9 cellular contexts compared by ENCODE assay signal in genomic region chr3:45499529-45499928, GRCh38.
DNase-seq lines count a peak whose midpoint lies in the region; ATAC-seq and TF ChIP-seq lines count a peak whose summit lies in the region.
"Had no signal": no experiment of that assay in that cellular context is flagged by ENCODE, and none has a peak within 500 bp of the region (broad histone marks: within the 10 kb centered on the region; RNA-seq: fewer than 3 reads in every experiment).

No MANE protein-coding gene starts in this region.

- no peak for ATAC-seq in HG02870 (IDR thresholded peaks at IDR 0.05; ENCODE audit: unreplicated experiment)

- H3K27me3 ChIP-seq in GM06990 (replicated peaks; ENCODE audit: control insufficient read depth, insufficient read depth, low read length) = no peaks in the 10 kb centered on the region

- intact Hi-C loops in activated T-helper 1 cell treated with anti-CD3 and anti-CD28 coated beads, Interleukin-12 subunit alpha, Interleukin-12 subunit beta, Interleukin-2, Interleukin-4 antibody, amounts not matched to agents 30 ng/mL and 10 ng/mL and 1 ng/mL, durations not matched to agents 14 hours and 24 hours and 36 hours (cut with micrococcal nuclease) = loop anchor here (1.0 kb wide), 1 partner anchor 459 kb away; no protein-coding TSS in a partner anchor

- H3K4me3 Mint-ChIP-seq in progenitor cell of endocrine pancreas (ENCODE audit: low read depth) = no peak overlapping the region
- H3K4me3 Mint-ChIP-seq in activated T-helper 1 cell treated with anti-CD3 and anti-CD28 coated beads, Interleukin-12 subunit alpha, Interleukin-12 subunit beta, Interleukin-2, Interleukin-4 antibody, amounts not matched to agents 30 ng/mL and 10 ng/mL and 1 ng/mL, durations not matched to agents 14 hours and 24 hours and 36 hours = no peak overlapping the region
- H3K4me3 Mint-ChIP-seq: IgD-negative memory B cell had no signal

- H3K27ac Mint-ChIP-seq in progenitor cell of endocrine pancreas = no peak overlapping the region
- no peak overlapping the region for H3K27ac Mint-ChIP-seq in activated T-helper 1 cell treated with anti-CD3 and anti-CD28 coated beads, Interleukin-12 subunit alpha, Interleukin-12 subunit beta, Interleukin-2, Interleukin-4 antibody, amounts not matched to agents 30 ng/mL and 10 ng/mL and 1 ng/mL, durations not matched to agents 14 hours and 24 hours and 36 hours

- DNase-seq in GM06990 (ENCODE audit: extremely low read depth, insufficient read length) (no peak), NCI-H2227 (lab: John Stamatoyannopoulos, UW; ENCODE audit: unreplicated experiment) (peak; percentile 2), dermis microvascular lymphatic vessel endothelial cell (ENCODE audit: low read depth in 2 of 2) (peak; percentile 63 to 66), progenitor cell of endocrine pancreas (ENCODE audit: low spot score, unreplicated experiment) (no peak)
- DNase-seq in activated effector memory CD4-positive, alpha-beta T cell treated with anti-CD3 and anti-CD28 coated beads, Interleukin-2, amount 50 U/mL, for 16 hours = no peak
- DNase-seq in activated T-helper 1 cell treated with anti-CD3 and anti-CD28 coated beads, Interleukin-12 subunit alpha, Interleukin-12 subunit beta, Interleukin-2, Interleukin-4 antibody, amounts not matched to agents 30 ng/mL and 10 ng/mL and 1 ng/mL, durations not matched to agents 14 hours and 24 hours and 36 hours (ENCODE audit: low spot score) = no peak
- DNase-seq in central memory CD4-positive, alpha-beta T cell = no peak

- no peaks in the 10 kb centered on the region for H3K9me3 Mint-ChIP-seq in progenitor cell of endocrine pancreas (ENCODE audit: low read depth)
- no peaks in the 10 kb centered on the region for H3K9me3 Mint-ChIP-seq in activated T-helper 1 cell treated with anti-CD3 and anti-CD28 coated beads, Interleukin-12 subunit alpha, Interleukin-12 subunit beta, Interleukin-2, Interleukin-4 antibody, amounts not matched to agents 30 ng/mL and 10 ng/mL and 1 ng/mL, durations not matched to agents 14 hours and 24 hours and 36 hours
- H3K9me3 Mint-ChIP-seq: IgD-negative memory B cell had no signal

- H3K36me3 ChIP-seq in GM06990 (ENCODE audit: control insufficient read depth, insufficient read depth, low read length) = peaks cover 8% of the 10 kb centered on the region

- peak; percentile 3 for TF ChIP-seq CTCF in GM06990 (IDR thresholded peaks at IDR 0.05; ENCODE audit: insufficient read depth, low read length, poor library complexity, severe bottlenecking)
- TF ChIP-seq CTCF in progenitor cell of endocrine pancreas (IDR thresholded peaks at IDR 0.05; ENCODE audit: unreplicated experiment) = peak; percentile 31

- H3K4me3 ChIP-seq in GM06990 (replicated peaks; ENCODE audit: low read depth, low read length) = no peak overlapping the region

- H3K4me1 Mint-ChIP-seq in progenitor cell of endocrine pancreas (ENCODE audit: low read depth) = peaks cover 4% of the 10 kb centered on the region
- H3K4me1 Mint-ChIP-seq in activated T-helper 1 cell treated with anti-CD3 and anti-CD28 coated beads, Interleukin-12 subunit alpha, Interleukin-12 subunit beta, Interleukin-2, Interleukin-4 antibody, amounts not matched to agents 30 ng/mL and 10 ng/mL and 1 ng/mL, durations not matched to agents 14 hours and 24 hours and 36 hours (ENCODE audit: low read depth) = no peaks in the 10 kb centered on the region
- H3K4me1 Mint-ChIP-seq: IgD-negative memory B cell had no signal

- peaks cover 10% of the 10 kb centered on the region for H3K36me3 Mint-ChIP-seq in progenitor cell of endocrine pancreas (ENCODE audit: insufficient read depth)
- peaks cover 16% of the 10 kb centered on the region for H3K36me3 Mint-ChIP-seq in activated T-helper 1 cell treated with anti-CD3 and anti-CD28 coated beads, Interleukin-12 subunit alpha, Interleukin-12 subunit beta, Interleukin-2, Interleukin-4 antibody, amounts not matched to agents 30 ng/mL and 10 ng/mL and 1 ng/mL, durations not matched to agents 14 hours and 24 hours and 36 hours (ENCODE audit: low read depth)

- no peaks in the 10 kb centered on the region for H3K27me3 Mint-ChIP-seq in progenitor cell of endocrine pancreas
- no peaks in the 10 kb centered on the region for H3K27me3 Mint-ChIP-seq in activated T-helper 1 cell treated with anti-CD3 and anti-CD28 coated beads, Interleukin-12 subunit alpha, Interleukin-12 subunit beta, Interleukin-2, Interleukin-4 antibody, amounts not matched to agents 30 ng/mL and 10 ng/mL and 1 ng/mL, durations not matched to agents 14 hours and 24 hours and 36 hours (ENCODE audit: insufficient read depth)
- H3K27me3 Mint-ChIP-seq: IgD-negative memory B cell had no signal

Comparison
In these comparisons a context has a peak if more than half of its experiments do, and no peak if none do; other contexts are left out.
1. DNase-seq: peak in NCI-H2227 (single experiment) and dermis microvascular lymphatic vessel endothelial cell (2 of 2); none in GM06990 (single experiment), progenitor cell of endocrine pancreas (single experiment), activated effector memory CD4-positive, alpha-beta T cell treated with anti-CD3 and anti-CD28 coated beads, Interleukin-2, amount 50 U/mL, for 16 hours (single experiment), activated T-helper 1 cell treated with anti-CD3 and anti-CD28 coated beads, Interleukin-12 subunit alpha, Interleukin-12 subunit beta, Interleukin-2, Interleukin-4 antibody, amounts not matched to agents 30 ng/mL and 10 ng/mL and 1 ng/mL, durations not matched to agents 14 hours and 24 hours and 36 hours (single experiment) and central memory CD4-positive, alpha-beta T cell (single experiment).